Comparison of ENCODE assay signal across 1 cellular context in the genomic region with DNA sequence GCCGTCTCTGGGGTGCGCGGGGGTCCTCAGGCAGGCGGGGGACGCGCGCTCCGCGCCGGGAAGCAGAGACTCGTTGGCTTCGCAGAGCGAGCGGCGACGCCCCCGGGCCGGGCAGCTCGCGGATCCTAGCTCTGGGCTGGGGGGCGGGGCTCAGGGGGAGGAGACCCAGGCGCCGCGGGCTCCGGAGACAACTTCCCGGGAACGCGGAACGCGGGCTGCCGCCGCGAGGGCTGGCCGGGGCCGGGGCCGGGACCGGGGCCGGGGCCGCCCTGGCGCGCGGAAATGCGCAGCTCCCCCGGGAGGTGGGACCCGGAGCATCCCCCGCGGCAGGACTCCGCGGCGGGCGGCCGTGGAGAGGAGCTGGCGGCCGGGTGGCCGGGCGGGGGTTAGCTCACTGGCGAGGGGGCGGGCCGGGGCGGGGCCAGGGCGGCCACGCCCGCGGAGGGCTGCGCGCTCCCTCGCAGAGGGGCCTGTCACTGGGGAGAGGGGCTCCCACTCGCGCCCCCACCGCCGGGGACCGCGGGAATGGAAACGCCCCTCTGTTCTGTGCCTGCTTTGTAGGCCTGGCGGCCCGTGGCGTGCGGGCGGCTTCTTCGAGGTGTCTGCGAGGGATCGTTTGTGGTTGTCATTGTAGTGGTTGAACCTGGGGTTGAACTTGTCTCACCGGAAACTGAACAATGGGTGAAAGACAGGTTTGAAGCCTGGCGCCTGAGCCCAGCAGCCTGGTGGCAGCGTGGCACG.
TF ChIP-seq lines count a peak whose summit lies in the region.

A gene (minus strand): TSS at position 98 of the 741 bp plus-strand sequence.

TF ChIP-seq in H1, 55 proteins besides CTCF, POLR2A, EP300 and RAD21:
- TF ChIP-seq NANOG (IDR thresholded peaks at IDR 0.05; ENCODE audit: insufficient read depth, low read depth, low read length, poor library complexity, severe bottlenecking): no peak
- TF ChIP-seq SUZ12 (IDR thresholded peaks at IDR 0.05; ENCODE audit: low read length): no peak
- TF ChIP-seq, protein P1, sequence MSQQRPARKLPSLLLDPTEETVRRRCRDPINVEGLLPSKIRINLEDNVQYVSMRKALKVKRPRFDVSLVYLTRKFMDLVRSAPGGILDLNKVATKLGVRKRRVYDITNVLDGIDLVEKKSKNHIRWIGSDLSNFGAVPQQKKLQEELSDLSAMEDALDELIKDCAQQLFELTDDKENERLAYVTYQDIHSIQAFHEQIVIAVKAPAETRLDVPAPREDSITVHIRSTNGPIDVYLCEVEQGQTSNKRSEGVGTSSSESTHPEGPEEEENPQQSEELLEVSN (IDR thresholded peaks at IDR 0.05): peak; percentile 27; the same call in 1 of the 2 replicates
- no peak for TF ChIP-seq CTBP2 (IDR thresholded peaks at IDR 0.05; ENCODE audit: borderline replicate concordance, insufficient read depth, insufficient read length, low read length)
- TF ChIP-seq SP2 (IDR thresholded peaks at IDR 0.05; ENCODE audit: low read length): no peak
- TF ChIP-seq BRCA1 (IDR thresholded peaks at IDR 0.05; ENCODE audit: low read depth, low read length): no peak
- TF ChIP-seq, protein P2, sequence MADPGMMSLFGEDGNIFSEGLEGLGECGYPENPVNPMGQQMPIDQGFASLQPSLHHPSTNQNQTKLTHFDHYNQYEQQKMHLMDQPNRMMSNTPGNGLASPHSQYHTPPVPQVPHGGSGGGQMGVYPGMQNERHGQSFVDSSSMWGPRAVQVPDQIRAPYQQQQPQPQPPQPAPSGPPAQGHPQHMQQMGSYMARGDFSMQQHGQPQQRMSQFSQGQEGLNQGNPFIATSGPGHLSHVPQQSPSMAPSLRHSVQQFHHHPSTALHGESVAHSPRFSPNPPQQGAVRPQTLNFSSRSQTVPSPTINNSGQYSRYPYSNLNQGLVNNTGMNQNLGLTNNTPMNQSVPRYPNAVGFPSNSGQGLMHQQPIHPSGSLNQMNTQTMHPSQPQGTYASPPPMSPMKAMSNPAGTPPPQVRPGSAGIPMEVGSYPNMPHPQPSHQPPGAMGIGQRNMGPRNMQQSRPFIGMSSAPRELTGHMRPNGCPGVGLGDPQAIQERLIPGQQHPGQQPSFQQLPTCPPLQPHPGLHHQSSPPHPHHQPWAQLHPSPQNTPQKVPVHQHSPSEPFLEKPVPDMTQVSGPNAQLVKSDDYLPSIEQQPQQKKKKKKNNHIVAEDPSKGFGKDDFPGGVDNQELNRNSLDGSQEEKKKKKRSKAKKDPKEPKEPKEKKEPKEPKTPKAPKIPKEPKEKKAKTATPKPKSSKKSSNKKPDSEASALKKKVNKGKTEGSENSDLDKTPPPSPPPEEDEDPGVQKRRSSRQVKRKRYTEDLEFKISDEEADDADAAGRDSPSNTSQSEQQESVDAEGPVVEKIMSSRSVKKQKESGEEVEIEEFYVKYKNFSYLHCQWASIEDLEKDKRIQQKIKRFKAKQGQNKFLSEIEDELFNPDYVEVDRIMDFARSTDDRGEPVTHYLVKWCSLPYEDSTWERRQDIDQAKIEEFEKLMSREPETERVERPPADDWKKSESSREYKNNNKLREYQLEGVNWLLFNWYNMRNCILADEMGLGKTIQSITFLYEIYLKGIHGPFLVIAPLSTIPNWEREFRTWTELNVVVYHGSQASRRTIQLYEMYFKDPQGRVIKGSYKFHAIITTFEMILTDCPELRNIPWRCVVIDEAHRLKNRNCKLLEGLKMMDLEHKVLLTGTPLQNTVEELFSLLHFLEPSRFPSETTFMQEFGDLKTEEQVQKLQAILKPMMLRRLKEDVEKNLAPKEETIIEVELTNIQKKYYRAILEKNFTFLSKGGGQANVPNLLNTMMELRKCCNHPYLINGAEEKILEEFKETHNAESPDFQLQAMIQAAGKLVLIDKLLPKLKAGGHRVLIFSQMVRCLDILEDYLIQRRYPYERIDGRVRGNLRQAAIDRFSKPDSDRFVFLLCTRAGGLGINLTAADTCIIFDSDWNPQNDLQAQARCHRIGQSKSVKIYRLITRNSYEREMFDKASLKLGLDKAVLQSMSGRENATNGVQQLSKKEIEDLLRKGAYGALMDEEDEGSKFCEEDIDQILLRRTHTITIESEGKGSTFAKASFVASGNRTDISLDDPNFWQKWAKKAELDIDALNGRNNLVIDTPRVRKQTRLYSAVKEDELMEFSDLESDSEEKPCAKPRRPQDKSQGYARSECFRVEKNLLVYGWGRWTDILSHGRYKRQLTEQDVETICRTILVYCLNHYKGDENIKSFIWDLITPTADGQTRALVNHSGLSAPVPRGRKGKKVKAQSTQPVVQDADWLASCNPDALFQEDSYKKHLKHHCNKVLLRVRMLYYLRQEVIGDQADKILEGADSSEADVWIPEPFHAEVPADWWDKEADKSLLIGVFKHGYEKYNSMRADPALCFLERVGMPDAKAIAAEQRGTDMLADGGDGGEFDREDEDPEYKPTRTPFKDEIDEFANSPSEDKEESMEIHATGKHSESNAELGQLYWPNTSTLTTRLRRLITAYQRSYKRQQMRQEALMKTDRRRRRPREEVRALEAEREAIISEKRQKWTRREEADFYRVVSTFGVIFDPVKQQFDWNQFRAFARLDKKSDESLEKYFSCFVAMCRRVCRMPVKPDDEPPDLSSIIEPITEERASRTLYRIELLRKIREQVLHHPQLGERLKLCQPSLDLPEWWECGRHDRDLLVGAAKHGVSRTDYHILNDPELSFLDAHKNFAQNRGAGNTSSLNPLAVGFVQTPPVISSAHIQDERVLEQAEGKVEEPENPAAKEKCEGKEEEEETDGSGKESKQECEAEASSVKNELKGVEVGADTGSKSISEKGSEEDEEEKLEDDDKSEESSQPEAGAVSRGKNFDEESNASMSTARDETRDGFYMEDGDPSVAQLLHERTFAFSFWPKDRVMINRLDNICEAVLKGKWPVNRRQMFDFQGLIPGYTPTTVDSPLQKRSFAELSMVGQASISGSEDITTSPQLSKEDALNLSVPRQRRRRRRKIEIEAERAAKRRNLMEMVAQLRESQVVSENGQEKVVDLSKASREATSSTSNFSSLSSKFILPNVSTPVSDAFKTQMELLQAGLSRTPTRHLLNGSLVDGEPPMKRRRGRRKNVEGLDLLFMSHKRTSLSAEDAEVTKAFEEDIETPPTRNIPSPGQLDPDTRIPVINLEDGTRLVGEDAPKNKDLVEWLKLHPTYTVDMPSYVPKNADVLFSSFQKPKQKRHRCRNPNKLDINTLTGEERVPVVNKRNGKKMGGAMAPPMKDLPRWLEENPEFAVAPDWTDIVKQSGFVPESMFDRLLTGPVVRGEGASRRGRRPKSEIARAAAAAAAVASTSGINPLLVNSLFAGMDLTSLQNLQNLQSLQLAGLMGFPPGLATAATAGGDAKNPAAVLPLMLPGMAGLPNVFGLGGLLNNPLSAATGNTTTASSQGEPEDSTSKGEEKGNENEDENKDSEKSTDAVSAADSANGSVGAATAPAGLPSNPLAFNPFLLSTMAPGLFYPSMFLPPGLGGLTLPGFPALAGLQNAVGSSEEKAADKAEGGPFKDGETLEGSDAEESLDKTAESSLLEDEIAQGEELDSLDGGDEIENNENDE (IDR thresholded peaks at IDR 0.05; ENCODE audit: insufficient replicate concordance, low read length): no peak
- TF ChIP-seq PHF8 (conservative IDR thresholded peaks at IDR 0.05; ENCODE audit: low read depth, low read length): peak; percentile 40
- no peak for TF ChIP-seq KDM4A (IDR thresholded peaks at IDR 0.05; ENCODE audit: low read depth, low read length, severe bottlenecking)
- TF ChIP-seq CHD2 (IDR thresholded peaks at IDR 0.05; ENCODE audit: low read length): no peak
- no peak for TF ChIP-seq KDM5A (IDR thresholded peaks at IDR 0.05; ENCODE audit: low read length)
- TF ChIP-seq NRF1 (IDR thresholded peaks at IDR 0.05; ENCODE audit: low read depth, low read length): no peak
- TF ChIP-seq, protein P3, sequence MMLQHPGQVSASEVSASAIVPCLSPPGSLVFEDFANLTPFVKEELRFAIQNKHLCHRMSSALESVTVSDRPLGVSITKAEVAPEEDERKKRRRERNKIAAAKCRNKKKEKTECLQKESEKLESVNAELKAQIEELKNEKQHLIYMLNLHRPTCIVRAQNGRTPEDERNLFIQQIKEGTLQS (IDR thresholded peaks at IDR 0.05; ENCODE audit: insufficient read depth, low read depth, low read length): no peak
- no peak for TF ChIP-seq EZH2 (IDR thresholded peaks at IDR 0.05; ENCODE audit: low read depth, low read length, severe bottlenecking)
- no peak for TF ChIP-seq TBP (IDR thresholded peaks at IDR 0.05; ENCODE audit: low read depth, low read length)
- TF ChIP-seq POU5F1 (IDR thresholded peaks at IDR 0.05; ENCODE audit: low read depth, low read length): no peak
- no peak for TF ChIP-seq CREB1 (IDR thresholded peaks at IDR 0.05)
- TF ChIP-seq CBX8 (IDR thresholded peaks at IDR 0.05; ENCODE audit: borderline replicate concordance, low read depth, low read length): no peak
- TF ChIP-seq ASH2L (IDR thresholded peaks at IDR 0.05; ENCODE audit: low read length): no peak
- TF ChIP-seq TAF1 (IDR thresholded peaks at IDR 0.05; ENCODE audit: low read depth, low read length): 0 out of 2 replicates have a peak, but pooled peaks have one; percentile 11
- TF ChIP-seq MAFK (IDR thresholded peaks at IDR 0.05; ENCODE audit: low read depth, low read length): no peak
- no peak for TF ChIP-seq CBX5 (IDR thresholded peaks at IDR 0.05; ENCODE audit: low read depth, low read length)
- no peak for TF ChIP-seq TEAD4 (IDR thresholded peaks at IDR 0.05; ENCODE audit: low read depth, low read length)
- TF ChIP-seq KDM1A (IDR thresholded peaks at IDR 0.05; ENCODE audit: borderline replicate concordance, low read length): no peak
TF ChIP-seq in H1: peak in this region for 3.
